1 cellular context compared by ENCODE assay signal in the genomic region with DNA sequence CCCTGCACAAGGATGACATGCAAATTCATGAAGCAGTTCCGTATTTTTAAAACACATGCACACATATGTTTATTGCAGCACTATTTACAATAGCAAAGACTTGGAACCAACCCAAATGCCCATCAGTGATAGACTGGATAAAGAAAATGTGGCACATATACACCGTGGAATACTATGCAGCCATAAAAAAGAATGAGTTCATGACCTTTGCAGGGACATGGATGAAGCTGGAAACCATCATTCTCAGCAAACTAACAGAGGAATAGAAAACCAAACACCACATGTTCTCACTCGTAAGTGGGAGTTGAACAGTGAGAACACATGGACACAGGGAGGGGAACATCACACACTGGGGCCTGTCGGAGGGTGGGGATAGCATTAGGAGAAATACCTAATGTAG.
TF ChIP-seq lines count a peak whose summit lies in the region.

No MANE protein-coding gene starts in this region.

TF ChIP-seq in K562, 482 proteins besides CTCF, POLR2A, EP300 and RAD21:
- TF ChIP-seq ZNF146 (CRISPR knock-in tag; IDR thresholded peaks at IDR 0.05; ENCODE audit: unreplicated experiment): peak; percentile 44
TF ChIP-seq in K562: peak in this region for 1; not testable (repeated sequence) for 481.
